13 cellular contexts compared by ENCODE assay signal in the genomic region with DNA sequence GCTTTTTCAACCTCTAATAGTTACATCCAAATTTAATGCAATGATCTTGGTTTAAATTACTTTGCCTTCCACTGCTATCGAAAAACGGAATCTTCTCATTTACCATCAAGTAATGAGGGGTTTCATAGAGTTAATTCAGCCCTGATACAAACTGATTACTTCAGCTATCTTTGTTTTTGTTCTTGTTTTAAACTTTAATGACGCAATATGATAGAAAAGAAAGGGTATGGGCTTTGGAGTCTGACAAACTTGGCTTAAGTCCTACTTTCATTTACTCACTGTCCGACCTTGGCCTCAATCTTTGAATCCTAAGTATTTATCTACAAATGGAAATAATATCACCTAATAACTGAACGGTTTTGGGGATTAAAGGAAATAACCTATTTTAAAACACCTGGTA. TPM values are rescaled to one million over a fixed set of nuclear protein-coding genes. Genes with fewer than 3 reads are reported as not detected.
DNase-seq lines count a peak whose midpoint lies in the region; ATAC-seq, FAIRE-seq and TF ChIP-seq lines count a peak whose summit lies in the region.
"Had no signal": no experiment of that assay in that cellular context is flagged by ENCODE, and none has a peak within 500 bp of the region (broad histone marks: within the 10 kb centered on the region; RNA-seq: fewer than 3 reads in every experiment).

No MANE protein-coding gene starts in this region.

- no peak for TF ChIP-seq POLR2A in IMR-90 (IDR thresholded peaks at IDR 0.05; ENCODE audit: low read depth, low read length)

- no peak overlapping the region for H3K56ac ChIP-seq in IMR-90 (ENCODE audit: extremely low read depth, insufficient read depth, low read length)

- H3K9me3 ChIP-seq in IMR-90 (ENCODE audit: control insufficient read depth, insufficient read depth, low read length) (no peaks in the 10 kb centered on the region), astrocyte (ENCODE audit: insufficient read depth, low read depth, low read length) (no peaks in the 10 kb centered on the region)

- H3K23ac ChIP-seq in IMR-90 (ENCODE audit: low read depth, low read length), result no peak overlapping the region

- no peak overlapping the region for H3K18ac ChIP-seq in IMR-90 (ENCODE audit: low read depth, low read length)

- H3K27me3 ChIP-seq in IMR-90 (ENCODE audit: control insufficient read depth, insufficient read depth, low read length) (no peaks in the 10 kb centered on the region), astrocyte (ENCODE audit: insufficient read depth, low read length) (no peaks in the 10 kb centered on the region)

- no peak overlapping the region for H4K5ac ChIP-seq in IMR-90 (ENCODE audit: low read depth, low read length)

- H3K4me1 Mint-ChIP-seq in astrocyte (ENCODE audit: low read depth, unreplicated experiment), result peaks cover 4% of the 10 kb centered on the region
- H3K4me1 Mint-ChIP-seq in stimulated activated naive B cell treated with anti-CD40 and anti-IgM and Interleukin-4, amounts not matched to agents 10 μg/mL and 1 μg/mL and 100 μg/mL, for 72 hours, result peaks cover 33 to 81% of the 10 kb centered on the region in 2 donors

- ATAC-seq in IMR-90 (ENCODE audit: low read depth), result no peak
- ATAC-seq in left lobe of liver, result peak; percentile 78
- ATAC-seq in stimulated activated naive B cell treated with anti-CD40 and anti-IgM and Interleukin-4, amounts not matched to agents 10 μg/mL and 1 μg/mL and 100 μg/mL, for 72 hours (replicated peaks), result peak in 1 of 2 donors; percentile 38
- no peak for ATAC-seq in GM19351 (IDR thresholded peaks at IDR 0.05; ENCODE audit: unreplicated experiment)
- ATAC-seq in HG02981 (IDR thresholded peaks at IDR 0.05; ENCODE audit: unreplicated experiment), result no peak

- no peaks in the 10 kb centered on the region for H3K9me1 ChIP-seq in IMR-90 (ENCODE audit: insufficient read depth, low read length)

- no peak overlapping the region for H2BK15ac ChIP-seq in IMR-90 (ENCODE audit: low read depth, low read length)

- no TSS peak for BruUV-seq in IMR-90 (replicated peaks; lab: Mats Ljungman, UMichigan)

- no peak for FAIRE-seq in astrocyte (lab: Jason Lieb, UNC)
- FAIRE-seq: colon had no signal

- H4K8ac ChIP-seq in IMR-90 (ENCODE audit: low read depth in 2 of 2, low read length in 2 of 2), result no peak overlapping the region

- H3K36me3 Mint-ChIP-seq in astrocyte (ENCODE audit: low read depth, unreplicated experiment), result peaks cover 4% of the 10 kb centered on the region
- H3K36me3 Mint-ChIP-seq in stimulated activated naive B cell treated with anti-CD40 and anti-IgM and Interleukin-4, amounts not matched to agents 10 μg/mL and 1 μg/mL and 100 μg/mL, for 72 hours, result peaks cover 7 to 12% of the 10 kb centered on the region in 2 donors

- H3K4me3 Mint-ChIP-seq in astrocyte (ENCODE audit: unreplicated experiment), result no peak overlapping the region
- H3K4me3 Mint-ChIP-seq in stimulated activated naive B cell treated with anti-CD40 and anti-IgM and Interleukin-4, amounts not matched to agents 10 μg/mL and 1 μg/mL and 100 μg/mL, for 72 hours, result peak overlapping the region; percentile 50 to 67

- no peak overlapping the region for H2BK20ac ChIP-seq in IMR-90 (ENCODE audit: low read depth, low read length)

- peaks cover 8 to 30% of the 10 kb centered on the region in 2 experiments for H3K79me1 ChIP-seq in IMR-90 (ENCODE audit: low read depth in 1 of 2, low read length in 2 of 2)

- H3K14ac ChIP-seq in IMR-90 (replicated peaks; ENCODE audit: low read depth, low read length), result no peak overlapping the region

- no peak overlapping the region for H4K91ac ChIP-seq in IMR-90 (ENCODE audit: insufficient read depth, low read depth, low read length)

- H3K4me3 ChIP-seq in IMR-90 (ENCODE audit: insufficient read depth, low read depth, low read length), result no peak overlapping the region
- H3K4me3 ChIP-seq in astrocyte (ENCODE audit: insufficient read depth, low read depth, low read length), result no peak overlapping the region

- H3K27ac ChIP-seq in IMR-90 (ENCODE audit: insufficient read depth, low read length) (no peak overlapping the region), astrocyte (ENCODE audit: low read depth, low read length) (peak overlapping the region; percentile 40)

- H4K20me1 ChIP-seq in IMR-90 (ENCODE audit: insufficient read depth, low read length), result peaks cover 7% of the 10 kb centered on the region; the same call in 1 of the 2 replicates
- peaks cover 26% of the 10 kb centered on the region for H4K20me1 ChIP-seq in astrocyte (ENCODE audit: insufficient read depth, low read length)

- H3K9me3 Mint-ChIP-seq in astrocyte (ENCODE audit: unreplicated experiment), result no peaks in the 10 kb centered on the region
- H3K9me3 Mint-ChIP-seq in stimulated activated naive B cell treated with anti-CD40 and anti-IgM and Interleukin-4, amounts not matched to agents 10 μg/mL and 1 μg/mL and 100 μg/mL, for 72 hours, result no peaks in the 10 kb centered on the region

- TF ChIP-seq CTCF in IMR-90 (conservative IDR thresholded peaks at IDR 0.05; ENCODE audit: low read depth, low read length), result no peak
- TF ChIP-seq CTCF in astrocyte (IDR thresholded peaks at IDR 0.05; ENCODE audit: insufficient read depth, low read depth, low read length), result no peak

- H3K79me2 ChIP-seq in astrocyte (ENCODE audit: insufficient read depth, low read length), result peaks cover 62% of the 10 kb centered on the region

- no peak overlapping the region for H2BK120ac ChIP-seq in IMR-90 (ENCODE audit: low read depth, low read length)

- CTCF ChIA-PET in IMR-90 (lab: Yijun Ruan, JAX), result interaction anchor here (1.3 kb wide), 1 partner anchor 9 kb away, joined by 3 read pairs; no protein-coding TSS in a partner anchor

- TF ChIP-seq RAD21 in IMR-90 (IDR thresholded peaks at IDR 0.05; ENCODE audit: low read length), result no peak

- DNase-seq in IMR-90, result peak; percentile 58
- DNase-seq in astrocyte (ENCODE audit: low read depth), result peak; percentile 40
- no peak for DNase-seq in left lobe of liver (ENCODE audit: low spot score)
- no peak for DNase-seq in stimulated activated naive B cell treated with anti-CD40 and anti-IgM and Interleukin-4, amounts not matched to agents 10 μg/mL and 1 μg/mL and 100 μg/mL, for 72 hours
- DNase-seq in Kasumi-1 (lab: John Stamatoyannopoulos, UW), result no peak
- DNase-seq in hypothalamus (lab: John Stamatoyannopoulos, UW), result no peak
- DNase-seq: activated CD4-positive, CD25-positive, alpha-beta regulatory T cell treated with anti-CD3 and anti-CD28 coated beads, Interleukin-2, amount 50 U/mL, for 72 hours; Calu3; hippocampal formation; NCI-H2081 had no signal

- H2AFZ ChIP-seq in IMR-90 (replicated peaks; ENCODE audit: low read length, poor library complexity) (no peak overlapping the region), astrocyte (ENCODE audit: low read depth, low read length) (no peak overlapping the region)

- no peaks in the 10 kb centered on the region for H3K27me3 Mint-ChIP-seq in astrocyte (ENCODE audit: low read depth, unreplicated experiment)
- H3K27me3 Mint-ChIP-seq in stimulated activated naive B cell treated with anti-CD40 and anti-IgM and Interleukin-4, amounts not matched to agents 10 μg/mL and 1 μg/mL and 100 μg/mL, for 72 hours, result no peaks in the 10 kb centered on the region

- H3K36me3 ChIP-seq in IMR-90 (ENCODE audit: control insufficient read depth, insufficient read depth, low read length) (peaks cover 4% of the 10 kb centered on the region), astrocyte (ENCODE audit: insufficient read depth, low read length) (peaks cover 3% of the 10 kb centered on the region)

- H3K4me1 ChIP-seq in IMR-90 (ENCODE audit: control insufficient read depth, insufficient read depth, low read length) (peaks cover 2% of the 10 kb centered on the region; the same call in 1 of the 2 replicates), astrocyte (ENCODE audit: insufficient read depth, low read length) (no peaks in the 10 kb centered on the region)

- dilution Hi-C loops in IMR-90 (cut with HindIII; ENCODE audit: low sequenced_read_pairs, unreplicated experiment), result no loop called here

- no peak overlapping the region for H2BK5ac ChIP-seq in IMR-90 (ENCODE audit: low read depth, low read length, poor library complexity, severe bottlenecking)

- H3K4me2 ChIP-seq in IMR-90 (ENCODE audit: low read depth, low read length), result no peak overlapping the region
- H3K4me2 ChIP-seq in astrocyte (ENCODE audit: low read length), result peak overlapping the region; percentile 25

- H2AK9ac ChIP-seq in IMR-90 (replicated peaks; ENCODE audit: low read depth, low read length, poor library complexity), result no peak overlapping the region

- no peak overlapping the region for H3K9ac ChIP-seq in IMR-90 (ENCODE audit: low read depth, low read length)
- H3K9ac ChIP-seq in astrocyte (ENCODE audit: low read length), result no peak overlapping the region

- in situ Hi-C loops in IMR-90 (cut with MboI; ENCODE audit: low sequenced_read_pairs), result no loop called here

- POLR2A ChIA-PET in IMR-90 (lab: Charles Lee; ENCODE audit: unreplicated experiment), result no interaction called here

- no CpG with 5 or more reads among the region's 5 CpGs for WGBS in IMR-90 (ENCODE audit: extremely low coverage in 2 of 2, insufficient read length in 1 of 2), 2 experiments

- intact Hi-C loops in IMR-90 (cut with micrococcal nuclease), result no loop called here

- no peak overlapping the region for H2AK5ac ChIP-seq in IMR-90 (ENCODE audit: low read depth, low read length)

- H3K27ac Mint-ChIP-seq in astrocyte (ENCODE audit: unreplicated experiment), result no peak overlapping the region
- peak overlapping the region; percentile 67 for H3K27ac Mint-ChIP-seq in stimulated activated naive B cell treated with anti-CD40 and anti-IgM and Interleukin-4, amounts not matched to agents 10 μg/mL and 1 μg/mL and 100 μg/mL, for 72 hours

- H3K4ac ChIP-seq in IMR-90 (ENCODE audit: low read depth, low read length), result no peak overlapping the region

TF ChIP-seq in IMR-90, 13 proteins besides CTCF, POLR2A, EP300 and RAD21 (continues in another document):
- TF ChIP-seq CEBPB (IDR thresholded peaks at IDR 0.05; ENCODE audit: low read depth, low read length) (peak; percentile 87), FOS (IDR thresholded peaks at IDR 0.05; ENCODE audit: low read depth, low read length) (no peak), MAFK (IDR thresholded peaks at IDR 0.05; ENCODE audit: low read depth, low read length) (no peak)
- TF ChIP-seq, protein P1, sequence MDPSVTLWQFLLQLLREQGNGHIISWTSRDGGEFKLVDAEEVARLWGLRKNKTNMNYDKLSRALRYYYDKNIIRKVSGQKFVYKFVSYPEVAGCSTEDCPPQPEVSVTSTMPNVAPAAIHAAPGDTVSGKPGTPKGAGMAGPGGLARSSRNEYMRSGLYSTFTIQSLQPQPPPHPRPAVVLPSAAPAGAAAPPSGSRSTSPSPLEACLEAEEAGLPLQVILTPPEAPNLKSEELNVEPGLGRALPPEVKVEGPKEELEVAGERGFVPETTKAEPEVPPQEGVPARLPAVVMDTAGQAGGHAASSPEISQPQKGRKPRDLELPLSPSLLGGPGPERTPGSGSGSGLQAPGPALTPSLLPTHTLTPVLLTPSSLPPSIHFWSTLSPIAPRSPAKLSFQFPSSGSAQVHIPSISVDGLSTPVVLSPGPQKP (IDR thresholded peaks at IDR 0.05; ENCODE audit: borderline replicate concordance, low read depth, low read length), result no peak

RNA-seq across cellular contexts. Expression of a gene that starts 16.1 kb away (rescaled TPM):
- total RNA-seq in IMR-90 (2012; rRNA removed), result 34.4 and 46.4 TPM in 2 replicates
- polyA plus RNA-seq in IMR-90 (2012; rRNA removed), result 8.8 and 9.6 TPM in 2 replicates
- polyA plus RNA-seq in IMR-90 (2012; cell fraction: cytosol; rRNA removed), result 3.3 and 3.7 TPM in 2 replicates
- polyA plus RNA-seq in IMR-90 (2012; cell fraction: nucleus; rRNA removed; ENCODE audit: low replicate concordance), result 6.7 and 21.4 TPM in 2 replicates
- total RNA-seq in astrocyte, result 44.9 and 48.4 TPM in 2 replicates
- total RNA-seq in left lobe of liver, result 5.4 TPM

Comparison
In these comparisons a context has a peak if more than half of its experiments do, and no peak if none do; other contexts are left out.
1. DNase-seq: peak in IMR-90 (single experiment) and astrocyte (single experiment); none in left lobe of liver (single experiment), stimulated activated naive B cell treated with anti-CD40 and anti-IgM and Interleukin-4, amounts not matched to agents 10 μg/mL and 1 μg/mL and 100 μg/mL, for 72 hours (single experiment), Kasumi-1 (0 of 2) and hypothalamus (0 of 51).